13 cellular contexts compared by ENCODE assay signal in the genomic region with DNA sequence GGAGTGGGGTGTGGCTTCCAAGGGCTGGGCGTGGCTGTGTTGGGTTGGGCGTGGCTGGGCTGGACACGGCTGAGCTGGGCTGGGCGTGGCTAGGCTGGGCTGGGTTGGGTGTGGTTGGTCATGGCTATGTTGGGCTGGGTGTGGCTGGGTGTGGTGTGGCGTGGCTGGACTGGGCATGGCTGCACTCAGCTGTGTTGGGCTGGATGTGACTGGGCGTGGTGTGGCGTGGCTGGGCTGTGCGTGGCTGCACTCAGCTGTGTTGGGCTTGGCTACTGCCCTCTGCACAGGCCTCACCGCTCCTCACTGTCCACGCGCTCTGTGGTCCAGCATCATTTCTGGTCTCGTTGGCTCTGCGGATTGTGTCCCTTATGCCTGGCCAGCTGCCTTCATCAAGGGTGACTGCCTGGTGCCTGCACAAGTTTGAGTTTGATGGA. TPM values are rescaled to one million over a fixed set of nuclear protein-coding genes. Genes with fewer than 3 reads are reported as not detected.
A peak's percentile ranks its signal among the peaks of the same experiment; 100 is the strongest.
DNase-seq lines count a peak whose midpoint lies in the region; ATAC-seq and TF ChIP-seq lines count a peak whose summit lies in the region.
"Had no signal": no experiment of that assay in that cellular context is flagged by ENCODE, and none has a peak within 500 bp of the region (broad histone marks: within the 10 kb centered on the region; RNA-seq: fewer than 3 reads in every experiment).

No MANE protein-coding gene starts in this region.

- H3K36me3 Mint-ChIP-seq in Caco-2 (ENCODE audit: insufficient read depth, unreplicated experiment) = no peaks in the 10 kb centered on the region
- H3K36me3 Mint-ChIP-seq: T-cell had no signal

- no peak overlapping the region for H3K4me2 ChIP-seq in PC-9
- no peak overlapping the region for H3K4me2 ChIP-seq in MM.1S (ENCODE audit: low read depth, low read length)

- ATAC-seq in GM19463 (IDR thresholded peaks at IDR 0.05; ENCODE audit: unreplicated experiment) = peak; percentile 35
- peak; percentile 5 for ATAC-seq in left lung
- no peak for ATAC-seq in HG03520 (IDR thresholded peaks at IDR 0.05; ENCODE audit: unreplicated experiment)
- ATAC-seq: T-cell had no signal

- H3K9me3 Mint-ChIP-seq in Caco-2 (ENCODE audit: unreplicated experiment) = no peaks in the 10 kb centered on the region
- H3K9me3 Mint-ChIP-seq: T-cell had no signal

- intact Hi-C loops in Caco-2 (cut with micrococcal nuclease; ENCODE audit: unreplicated experiment) = no loop called here
- intact Hi-C loops in PC-9 (cut with micrococcal nuclease; ENCODE audit: unreplicated experiment) = no loop called here
- intact Hi-C loops in left lung (cut with DNase I) = no loop called here

- H3K4me1 ChIP-seq in Caco-2 (no peaks in the 10 kb centered on the region), PC-9 (replicated peaks; ENCODE audit: insufficient read depth) (peaks cover 11% of the 10 kb centered on the region; the same call in 1 of the 2 replicates), left lung (peaks cover 10 to 61% of the 10 kb centered on the region in 2 donors), MM.1S (ENCODE audit: low read length) (peaks cover 9% of the 10 kb centered on the region; the same call in 1 of the 2 replicates)

- POLR2A ChIA-PET in Caco-2 (lab: Charles Lee) (no interaction called here), PC-9 (lab: Charles Lee; ENCODE audit: unreplicated experiment) (interaction anchor here (0.6 kb wide), 1 partner anchor 226 kb away, joined by 3 read pairs; no protein-coding TSS in a partner anchor)

- DNase-seq in Caco-2 (peak; percentile 57 to 83), PC-9 (peak; percentile 64 to 79), left lung (peak in 1 of 2 donors; percentile 91), MM.1S (no peak), NCI-H2227 treated with DMSO at 0.1 percent for 48 hours (lab: John Stamatoyannopoulos, UW) (no peak), DMS114 treated with DMSO at 0.1 percent for 48 hours (lab: John Stamatoyannopoulos, UW; ENCODE audit: unreplicated experiment) (no peak)
- DNase-seq: activated CD8-positive, alpha-beta memory T cell treated with anti-CD3 and anti-CD28 coated beads for 24 hours; DMS53; foreskin fibroblast; NCI-H2171; T-cell had no signal

- H3K36me3 ChIP-seq in Caco-2 (ENCODE audit: control insufficient read depth, insufficient read depth, low read length) (no peaks in the 10 kb centered on the region), PC-9 (ENCODE audit: low read depth) (no peaks in the 10 kb centered on the region), left lung (no peaks in the 10 kb centered on the region), MM.1S (replicated peaks; ENCODE audit: insufficient read depth, low read length) (no peaks in the 10 kb centered on the region)

- no peak overlapping the region for H3K4me3 ChIP-seq in Caco-2 (ENCODE audit: low read depth, low read length)
- no peak overlapping the region for H3K4me3 ChIP-seq in PC-9
- H3K4me3 ChIP-seq in left lung = no peak overlapping the region
- H3K4me3 ChIP-seq in MM.1S (ENCODE audit: low read length) = no peak overlapping the region

- H3K27ac Mint-ChIP-seq in Caco-2 (ENCODE audit: unreplicated experiment) = no peak overlapping the region
- H3K27ac Mint-ChIP-seq: T-cell had no signal

- TF ChIP-seq CTCF in Caco-2 (IDR thresholded peaks at IDR 0.05; ENCODE audit: insufficient read depth in 1 of 2, low read depth in 1 of 2, low read length in 1 of 2, severe bottlenecking in 1 of 2, unreplicated experiment in 1 of 2) = no peak
- no peak for TF ChIP-seq CTCF in PC-9 (conservative IDR thresholded peaks at IDR 0.05)
- TF ChIP-seq CTCF in left lung (IDR thresholded peaks at IDR 0.05) = no peak
- TF ChIP-seq CTCF in MM.1S (IDR thresholded peaks at IDR 0.05; ENCODE audit: low read length) = no peak

- H4K20me1 ChIP-seq in PC-9 (ENCODE audit: insufficient read depth) (no peaks in the 10 kb centered on the region), MM.1S (ENCODE audit: insufficient read depth, low read length) (no peaks in the 10 kb centered on the region)

- H3K27me3 ChIP-seq in Caco-2 (replicated peaks; ENCODE audit: control insufficient read depth, insufficient read depth, low read length) (no peaks in the 10 kb centered on the region; the same call in none of the 2 replicates), PC-9 (ENCODE audit: insufficient read depth, low read depth) (peaks cover 51% of the 10 kb centered on the region), left lung (peaks cover 0 to 35% of the 10 kb centered on the region in 2 donors), MM.1S (replicated peaks; ENCODE audit: insufficient read depth, low read length) (peaks cover 98% of the 10 kb centered on the region)

- H3K4me1 Mint-ChIP-seq in Caco-2 (ENCODE audit: low read depth, unreplicated experiment) = no peaks in the 10 kb centered on the region

- no peak overlapping the region for H3K4me3 Mint-ChIP-seq in Caco-2 (ENCODE audit: unreplicated experiment)
- H3K4me3 Mint-ChIP-seq: T-cell had no signal

- H3K79me2 ChIP-seq in PC-9 (ENCODE audit: low read depth) = no peaks in the 10 kb centered on the region
- no peaks in the 10 kb centered on the region for H3K79me2 ChIP-seq in MM.1S (ENCODE audit: low read length)

- H3K9me3 ChIP-seq in Caco-2 (no peaks in the 10 kb centered on the region; the same call in 1 of the 2 replicates), PC-9 (ENCODE audit: insufficient read depth, low read depth) (no peaks in the 10 kb centered on the region), left lung (no peaks in the 10 kb centered on the region), MM.1S (replicated peaks; ENCODE audit: insufficient read depth, low read length) (no peaks in the 10 kb centered on the region)

- H3K27ac ChIP-seq in PC-9 (no peak overlapping the region), left lung (peak overlapping the region in 1 of 2 donors; percentile 18), MM.1S (ENCODE audit: low read length) (no peak overlapping the region)

- no peak overlapping the region for H3K9ac ChIP-seq in MM.1S (ENCODE audit: low read length)

- CTCF ChIA-PET in Caco-2 (lab: Charles Lee) (interaction anchor here (1.1 kb wide), 1 partner anchor 18 kb away, joined by 4 read pairs; no protein-coding TSS in a partner anchor), PC-9 (lab: Charles Lee) (no interaction called here)

- H3K9me2 ChIP-seq in PC-9 (ENCODE audit: insufficient read depth) = no peaks in the 10 kb centered on the region
- no peaks in the 10 kb centered on the region for H3K9me2 ChIP-seq in MM.1S (replicated peaks; ENCODE audit: insufficient read depth, low read length)

- H3K27me3 Mint-ChIP-seq in Caco-2 (ENCODE audit: insufficient read depth, unreplicated experiment) = peaks cover 33% of the 10 kb centered on the region

- no TSS peak for BruUV-seq in Caco-2 (replicated peaks; lab: Mats Ljungman, UMichigan)
- BruUV-seq in PC-9 (replicated peaks; lab: Mats Ljungman, UMichigan) = no TSS peak

- peaks cover 6% of the 10 kb centered on the region; the same call in 1 of the 2 replicates for H3F3A ChIP-seq in PC-9 (ENCODE audit: insufficient read depth, low read depth)
- no peaks in the 10 kb centered on the region for H3F3A ChIP-seq in MM.1S (ENCODE audit: insufficient read depth, low read length)

- H2AFZ ChIP-seq in PC-9 (no peak overlapping the region), MM.1S (ENCODE audit: low read length) (no peak overlapping the region)

RNA-seq across cellular contexts. Expression of gene SLCO4A1, which starts 43.5 kb away (rescaled TPM):
- total RNA-seq in Caco-2 (2022) = 18.7 and 23.6 TPM in 2 replicates
- total RNA-seq in PC-9 (2021) = 14.1 and 19.3 TPM in 2 replicates
- 10 to 100 TPM; 11.5 to 47.2 TPM for total RNA-seq in left lung

Comparison
In these comparisons a context has a peak if more than half of its experiments do, and no peak if none do; other contexts are left out.
1. DNase-seq: peak in Caco-2 (2 of 2) and PC-9 (2 of 2); none in MM.1S (single experiment), NCI-H2227 treated with DMSO at 0.1 percent for 48 hours (single experiment) and DMS114 treated with DMSO at 0.1 percent for 48 hours (single experiment).